ENCODE assay signal across 8 cellular contexts in the genomic region with DNA sequence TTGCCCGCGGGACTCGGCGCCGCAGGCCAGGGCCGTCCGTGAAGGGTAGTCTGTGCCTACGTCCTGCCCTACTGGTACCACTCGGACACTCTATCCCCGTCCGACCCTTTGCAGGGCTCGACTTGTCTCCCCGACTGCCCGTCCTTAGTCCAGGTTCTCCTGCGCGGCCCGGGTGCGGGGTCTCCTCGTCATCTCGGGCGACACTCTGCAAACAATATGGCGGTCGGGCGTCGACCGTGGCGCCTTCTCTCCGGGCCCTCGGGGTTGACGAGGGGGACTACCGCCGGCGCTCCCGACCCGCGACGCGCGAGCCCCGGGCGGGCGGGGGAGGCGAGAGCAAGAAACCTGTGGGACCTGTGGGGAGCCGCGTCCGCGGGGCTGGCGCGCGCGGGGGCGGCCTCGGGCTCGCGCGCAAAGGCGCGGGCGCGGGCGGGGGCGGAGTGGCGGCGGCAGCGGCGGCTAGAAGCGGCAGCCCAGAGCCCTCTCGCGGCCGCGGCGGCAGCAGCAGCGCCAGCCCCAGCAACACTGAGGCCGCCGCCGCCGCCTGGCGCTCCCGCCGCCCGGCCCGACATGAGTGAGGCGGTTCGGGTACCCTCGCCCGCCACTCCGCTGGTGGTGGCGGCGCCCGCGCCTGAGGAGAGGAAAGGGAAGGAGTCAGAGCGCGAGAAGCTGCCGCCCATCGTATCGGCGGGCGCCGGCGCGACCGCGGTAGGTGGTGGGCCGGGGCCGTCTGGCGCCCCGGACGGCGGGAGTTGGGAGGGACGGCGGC.
A peak's percentile ranks its signal among the peaks of the same experiment; 100 is the strongest.
DNase-seq lines count a peak whose midpoint lies in the region; ATAC-seq lines count a peak whose summit lies in the region.

A gene with protein sequence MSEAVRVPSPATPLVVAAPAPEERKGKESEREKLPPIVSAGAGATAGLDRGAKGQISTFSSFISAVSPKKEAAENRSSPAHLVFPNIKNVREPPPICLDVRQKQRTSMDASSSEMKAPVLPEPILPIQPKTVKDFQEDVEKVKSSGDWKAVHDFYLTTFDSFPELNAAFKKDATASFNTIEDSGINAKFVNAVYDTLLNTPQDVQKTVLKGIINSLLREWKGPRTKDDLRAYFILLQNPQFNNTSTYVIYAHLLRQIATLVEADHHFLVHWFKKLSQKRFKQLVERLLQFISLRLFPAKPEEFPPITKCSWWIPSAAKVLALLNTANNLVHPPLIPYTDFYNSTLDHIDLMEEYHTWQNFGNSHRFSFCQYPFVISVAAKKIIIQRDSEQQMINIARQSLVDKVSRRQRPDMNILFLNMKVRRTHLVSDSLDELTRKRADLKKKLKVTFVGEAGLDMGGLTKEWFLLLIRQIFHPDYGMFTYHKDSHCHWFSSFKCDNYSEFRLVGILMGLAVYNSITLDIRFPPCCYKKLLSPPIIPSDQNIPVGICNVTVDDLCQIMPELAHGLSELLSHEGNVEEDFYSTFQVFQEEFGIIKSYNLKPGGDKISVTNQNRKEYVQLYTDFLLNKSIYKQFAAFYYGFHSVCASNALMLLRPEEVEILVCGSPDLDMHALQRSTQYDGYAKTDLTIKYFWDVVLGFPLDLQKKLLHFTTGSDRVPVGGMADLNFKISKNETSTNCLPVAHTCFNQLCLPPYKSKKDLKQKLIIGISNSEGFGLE (plus strand): TSS at position 476 of the 769 bp plus-strand sequence. CDS start 95 bp downstream, at position 571.

- no peaks in the 10 kb centered on the region for H3K9me3 Mint-ChIP-seq in central memory CD8-positive, alpha-beta T cell

- ATAC-seq in HG02840 (IDR thresholded peaks at IDR 0.05; ENCODE audit: low FRiP score, unreplicated experiment) = peak; percentile 81
- ATAC-seq in central memory CD8-positive, alpha-beta T cell (replicated peaks; ENCODE audit: extremely low read depth, poor library complexity, severe bottlenecking) = peak; percentile 85

- peaks cover 6% of the 10 kb centered on the region for H3K36me3 Mint-ChIP-seq in central memory CD8-positive, alpha-beta T cell (ENCODE audit: insufficient read depth)

- H3K27me3 Mint-ChIP-seq in central memory CD8-positive, alpha-beta T cell = no peaks in the 10 kb centered on the region

- peak within 1 kb of the TSS; percentile 84 for H3K4me3 Mint-ChIP-seq in central memory CD8-positive, alpha-beta T cell

- H3K4me1 Mint-ChIP-seq in central memory CD8-positive, alpha-beta T cell = peaks cover 11% of the 10 kb centered on the region

- DNase-seq in SHP77 (lab: John Stamatoyannopoulos, UW) = peak; percentile 18 to 52
- DNase-seq in SHP77 treated with DMSO at 0.1 percent for 48 hours (lab: John Stamatoyannopoulos, UW) = no peak
- DNase-seq in NCI-H1694 (lab: John Stamatoyannopoulos, UW) = peak; percentile 30
- peak; percentile 57 for DNase-seq in activated CD4-positive, CD25-positive, alpha-beta regulatory T cell treated with anti-CD3 and anti-CD28 coated beads, Interleukin-2, amount 50 U/mL, for 16 hours (ENCODE audit: low read depth, low spot score)
- peak; percentile 69 to 77 for DNase-seq in central memory CD8-positive, alpha-beta T cell (ENCODE audit: low spot score in 2 of 2)
- peak; percentile 86 for DNase-seq in kidney tubule cell (ENCODE audit: low spot score)
- peak; percentile 43 to 68 for DNase-seq in stimulated activated CD4-positive, alpha-beta T cell treated with anti-CD3 and anti-CD28 coated beads, Interleukin-1b, Interleukin-23, amount 100 ng/mL, for 1 hour (ENCODE audit: low read depth in 2 of 2)

- H3K27ac Mint-ChIP-seq in central memory CD8-positive, alpha-beta T cell (ENCODE audit: low read depth) = peak within 1 kb of the TSS; percentile 94
